In the genomic region with DNA sequence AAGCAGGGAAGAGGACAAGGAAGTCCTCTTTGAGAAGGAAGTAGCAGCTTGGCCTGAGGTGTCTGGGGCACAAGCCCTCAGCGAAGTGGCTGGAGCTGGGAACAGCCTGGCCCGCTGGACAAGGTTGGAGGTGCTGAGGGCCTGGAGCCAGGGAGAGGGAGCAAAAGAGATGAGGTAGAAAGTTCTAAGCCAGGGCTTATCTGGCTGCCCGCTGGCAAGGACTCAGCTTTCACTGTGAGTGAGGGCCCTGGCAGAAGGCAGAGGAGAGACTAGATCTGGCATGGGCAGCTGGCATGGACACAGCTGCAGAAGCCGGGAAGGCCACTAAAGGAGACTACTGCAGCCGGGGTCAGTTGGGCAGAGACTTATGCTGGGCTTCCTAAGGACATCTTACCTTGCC, we compare ENCODE assay signal across 15 cellular contexts. TPM values are rescaled to one million over a fixed set of nuclear protein-coding genes. Genes with fewer than 3 reads are reported as not detected.
A peak's percentile ranks its signal among the peaks of the same experiment; 100 is the strongest.
DNase-seq lines count a peak whose midpoint lies in the region; ATAC-seq, FAIRE-seq and TF ChIP-seq lines count a peak whose summit lies in the region.
"Had no signal": no experiment of that assay in that cellular context is flagged by ENCODE, and none has a peak within 500 bp of the region (broad histone marks: within the 10 kb centered on the region; RNA-seq: fewer than 3 reads in every experiment).

No MANE protein-coding gene starts in this region.

- H3K4me1 ChIP-seq in CD4-positive, alpha-beta memory T cell (ENCODE audit: insufficient read depth, low read length), result peaks cover 4% of the 10 kb centered on the region
- peaks cover 0 to 8% (median 0%) of the 10 kb centered on the region in 3 donors for H3K4me1 ChIP-seq in pancreas
- H3K4me1 ChIP-seq: BE2C, breast epithelium, tibial artery had no signal

- no peaks in the 10 kb centered on the region for H3K36me3 ChIP-seq in CD4-positive, alpha-beta memory T cell (ENCODE audit: insufficient read depth, low read length)
- H3K36me3 ChIP-seq in MG63 (no peaks in the 10 kb centered on the region), pancreas (no peaks in the 10 kb centered on the region)
- H3K36me3 ChIP-seq: breast epithelium, tibial artery had no signal

- intact Hi-C loops in CD4-positive, alpha-beta memory T cell (cut with micrococcal nuclease), result no loop called here
- intact Hi-C loops in left cardiac atrium (cut with DNase I) (no loop called here), pancreas (cut with DNase I) (no loop called here)
- intact Hi-C loops in CD4-positive, alpha-beta T cell (cut with DNase I, micrococcal nuclease), result no loop called here

- H3K27me3 Mint-ChIP-seq in CD4-positive, alpha-beta memory T cell, result no peaks in the 10 kb centered on the region
- H3K27me3 Mint-ChIP-seq in CD4-positive, alpha-beta T cell, result no peaks in the 10 kb centered on the region
- H3K27me3 Mint-ChIP-seq: naive B cell had no signal

- POLR2A ChIA-PET in CD4-positive, alpha-beta memory T cell (lab: Charles Lee; ENCODE audit: partially characterized antibody), result no interaction called here
- POLR2A ChIA-PET in CD4-positive, alpha-beta T cell (lab: Charles Lee), result interaction anchor here (0.7 kb wide), 1 partner anchor 17 kb away, joined by 3 read pairs; no protein-coding TSS in a partner anchor

- H3K9me3 Mint-ChIP-seq in CD4-positive, alpha-beta memory T cell, result no peaks in the 10 kb centered on the region
- no peaks in the 10 kb centered on the region for H3K9me3 Mint-ChIP-seq in CD4-positive, alpha-beta T cell
- H3K9me3 Mint-ChIP-seq: naive B cell had no signal

- H3K27ac ChIP-seq in CD4-positive, alpha-beta memory T cell (ENCODE audit: low read depth, low read length), result no peak overlapping the region
- H3K27ac ChIP-seq in pancreas, result peak overlapping the region in 2 of 4 donors; percentile 33 to 44
- H3K27ac ChIP-seq in CD4-positive, alpha-beta T cell (ENCODE audit: low read depth, low read length), result no peak overlapping the region
- H3K27ac ChIP-seq: breast epithelium, SK-N-MC, tibial artery had no signal

- ATAC-seq in left cardiac atrium, result peak; percentile 91 to 93
- peak; percentile 71 to 94 (median 84) for ATAC-seq in pancreas
- ATAC-seq in CD4-positive, alpha-beta T cell (ENCODE audit: poor library complexity), result no peak
- ATAC-seq: left colon had no signal

- no peak for DNase-seq in CD4-positive, alpha-beta memory T cell
- DNase-seq in MG63 (peak; percentile 67), left cardiac atrium (peak; percentile 76), pancreas (peak; percentile 52 to 84 (median 72)), H54 (ENCODE audit: insufficient read length, low spot score) (no peak), NCI-H1417 (lab: John Stamatoyannopoulos, UW) (no peak)
- DNase-seq in CD4-positive, alpha-beta T cell, result no peak
- DNase-seq in NK-92 treated with Interleukin-12 subunit alpha and Interleukin-12 subunit beta, amount 100 ng/mL, for 24 hours (lab: John Stamatoyannopoulos, UW), result no peak
- DNase-seq: activated effector memory CD4-positive, alpha-beta T cell treated with anti-CD3 and anti-CD28 coated beads, Interleukin-2, amount 50 U/mL, for 16 hours; BE2C; left colon; naive B cell; tibial artery had no signal

- H3K36me3 Mint-ChIP-seq in CD4-positive, alpha-beta memory T cell, result no peaks in the 10 kb centered on the region
- H3K36me3 Mint-ChIP-seq in CD4-positive, alpha-beta T cell (ENCODE audit: low read depth), result no peaks in the 10 kb centered on the region
- H3K36me3 Mint-ChIP-seq: naive B cell had no signal

- H3K9me3 ChIP-seq in CD4-positive, alpha-beta memory T cell (ENCODE audit: control insufficient read depth in 1 of 2, low read length in 2 of 2), result no peaks in the 10 kb centered on the region
- H3K9me3 ChIP-seq in MG63 (no peaks in the 10 kb centered on the region), pancreas (no peaks in the 10 kb centered on the region)
- no peaks in the 10 kb centered on the region for H3K9me3 ChIP-seq in CD4-positive, alpha-beta T cell (ENCODE audit: control insufficient read depth, low read length)
- H3K9me3 ChIP-seq: BE2C, breast epithelium, tibial artery had no signal

- H3K4me3 Mint-ChIP-seq in CD4-positive, alpha-beta memory T cell, result peak overlapping the region in 2 of 8 donors; percentile 7 to 13
- H3K4me3 Mint-ChIP-seq in CD4-positive, alpha-beta T cell, result no peak overlapping the region
- H3K4me3 Mint-ChIP-seq: naive B cell had no signal

- TF ChIP-seq CTCF in pancreas (IDR thresholded peaks at IDR 0.05), result no peak
- TF ChIP-seq CTCF in CD4-positive, alpha-beta T cell (IDR thresholded peaks at IDR 0.05), result no peak

- no peak overlapping the region for H3K4me3 ChIP-seq in CD4-positive, alpha-beta memory T cell (ENCODE audit: low read length in 2 of 2)
- H3K4me3 ChIP-seq in MG63, result no peak overlapping the region
- no peak overlapping the region for H3K4me3 ChIP-seq in pancreas
- H3K4me3 ChIP-seq: breast epithelium, SK-N-MC, tibial artery had no signal

- CTCF ChIA-PET in CD4-positive, alpha-beta memory T cell (lab: Charles Lee; ENCODE audit: partially characterized antibody), result no interaction called here
- CTCF ChIA-PET in CD4-positive, alpha-beta T cell (lab: Charles Lee), result no interaction called here

- WGBS in pancreas, 2 donors, result 17 to 20% methylated on average over 5 of the region's 5 CpGs

- no peak for FAIRE-seq in pancreas (lab: Jason Lieb, UNC)
- FAIRE-seq in H54 (lab: Jason Lieb, UNC), result no peak

- H3K27me3 ChIP-seq in CD4-positive, alpha-beta memory T cell (ENCODE audit: insufficient read depth, low read length), result no peaks in the 10 kb centered on the region
- H3K27me3 ChIP-seq in MG63, result no peaks in the 10 kb centered on the region
- H3K27me3 ChIP-seq in pancreas, result no peaks in the 10 kb centered on the region
- no peaks in the 10 kb centered on the region for H3K27me3 ChIP-seq in CD4-positive, alpha-beta T cell (ENCODE audit: control insufficient read depth, insufficient read depth, low read length)
- H3K27me3 ChIP-seq: BE2C, breast epithelium had no signal

- no peak for TF ChIP-seq POLR2A in H54 (IDR thresholded peaks at IDR 0.05; ENCODE audit: low read depth, low read length)

- peaks cover 11 to 28% (median 20%) of the 10 kb centered on the region in 4 donors for H3K4me1 Mint-ChIP-seq in CD4-positive, alpha-beta memory T cell
- peaks cover 16% of the 10 kb centered on the region for H3K4me1 Mint-ChIP-seq in CD4-positive, alpha-beta T cell (ENCODE audit: low read depth)

- peak overlapping the region in 6 of 7 donors; percentile 26 to 84 (median 54) for H3K27ac Mint-ChIP-seq in CD4-positive, alpha-beta memory T cell
- H3K27ac Mint-ChIP-seq in CD4-positive, alpha-beta T cell, result no peak overlapping the region

RNA-seq across cellular contexts. Expression of gene PCMTD2, which starts 21.8 kb away (rescaled TPM):
- 100 to 1,000 TPM; 187 to 196 TPM for total RNA-seq in CD4-positive, alpha-beta memory T cell
- 100 to 1,000 TPM in 1 of 2 donors, 10 to 100 TPM in 1; 52.5 to 111 TPM for polyA plus RNA-seq in CD4-positive, alpha-beta memory T cell
- total RNA-seq in MG63 (2014; rRNA removed; shearing (Covaris generic); ENCODE audit: low replicate concordance), result 42.4 and 79.3 TPM in 2 replicates
- total RNA-seq in left cardiac atrium, result 10 to 100 TPM; 54.9 to 76.4 TPM
- 10 to 100 TPM; 11.8 to 36.2 (median 24.0) TPM for total RNA-seq in pancreas
- polyA plus RNA-seq in pancreas, result 10 to 100 TPM; 22.2 to 36.8 TPM
- 10 to 100 TPM; 68.5 to 76.5 TPM for total RNA-seq in CD4-positive, alpha-beta T cell

Comparison
In these comparisons a context has a peak if more than half of its experiments do, and no peak if none do; other contexts are left out.
1. DNase-seq: peak in MG63 (single experiment), left cardiac atrium (single experiment) and pancreas (6 of 6); none in CD4-positive, alpha-beta memory T cell (0 of 5), H54 (single experiment), CD4-positive, alpha-beta T cell (0 of 10), NK-92 treated with Interleukin-12 subunit alpha and Interleukin-12 subunit beta, amount 100 ng/mL, for 24 hours (single experiment) and NCI-H1417 (0 of 3).